In genomic region chr1:180231506-180232420, GRCh38 we compare ENCODE assay signal across 8 cellular contexts. TPM values are rescaled to one million over a fixed set of nuclear protein-coding genes. Genes with fewer than 3 reads are reported as not detected.
A peak's percentile ranks its signal among the peaks of the same experiment; 100 is the strongest.
DNase-seq lines count a peak whose midpoint lies in the region; ATAC-seq, FAIRE-seq and TF ChIP-seq lines count a peak whose summit lies in the region.

No MANE protein-coding gene starts in this region.

- H2BK20ac ChIP-seq in H1 (ENCODE audit: low read length): peak overlapping the region; percentile 68; the same call in 1 of the 2 replicates

- peaks cover 0 to 4% of the 10 kb centered on the region in 2 experiments; a peak in 1 of 4 replicates for H3K9me3 ChIP-seq in H1 (ENCODE audit: insufficient read depth in 2 of 2, low read depth in 1 of 2, low read length in 1 of 2)

- H3K23ac ChIP-seq in H1 (ENCODE audit: insufficient read length): no peak overlapping the region

- H2BK120ac ChIP-seq in H1 (replicated peaks; ENCODE audit: low read depth, low read length): no peak overlapping the region

- POLR2A ChIA-PET in H1 (lab: Charles Lee; ENCODE audit: partially characterized antibody): interaction anchor here (0.7 to 3.9 kb wide), 17 partner anchors 7 to 65 kb away, joined by 3 to 29 read pairs (median 4); no protein-coding TSS in a partner anchor

- no peaks in the 10 kb centered on the region for H3K9me3 Mint-ChIP-seq in neural crest cell

- peaks cover 94% of the 10 kb centered on the region for H3K27me3 Mint-ChIP-seq in neural crest cell (ENCODE audit: low read depth)

- no peak overlapping the region for H3K27ac ChIP-seq in H1 (ENCODE audit: low read depth, low read length)

- no peak for TF ChIP-seq POLR2A in H1 (IDR thresholded peaks at IDR 0.05; ENCODE audit: control extremely low read depth in 1 of 2, low read depth in 2 of 2, low read length in 2 of 2)

- no peak overlapping the region for H4K5ac ChIP-seq in H1 (ENCODE audit: insufficient read length, low read depth, low read length)

- peak overlapping the region; percentile 87 for H3K4me3 Mint-ChIP-seq in neural crest cell

- no peak overlapping the region for H3K9ac ChIP-seq in H1 (replicated peaks in 1 of 4; ENCODE audit: extremely low read depth in 1 of 4, low read depth in 3 of 4, low read length in 3 of 4)

- H3K4me2 ChIP-seq in H1 (ENCODE audit: insufficient read depth in 1 of 2, low read depth in 2 of 2, low read length in 2 of 2): peak overlapping the region; percentile 80 to 91

- no peak for TF ChIP-seq CTCF in HFF-Myc (IDR thresholded peaks at IDR 0.05; ENCODE audit: low read depth, low read length, missing control alignments)
- peak; percentile 26 to 38 (median 34); a peak in 2 of 4 replicates for TF ChIP-seq CTCF in H1 (IDR thresholded peaks at IDR 0.05; ENCODE audit: control extremely low read depth in 1 of 3, insufficient read depth in 1 of 3, low read depth in 1 of 3, low read length in 3 of 3)
- no peak for TF ChIP-seq CTCF in neural crest cell (conservative IDR thresholded peaks at IDR 0.05)

- no peak for TF ChIP-seq EP300 in H1 (IDR thresholded peaks at IDR 0.05; ENCODE audit: borderline replicate concordance in 1 of 2, low read depth in 2 of 2, low read length in 2 of 2)

- FAIRE-seq in H1 (lab: Jason Lieb, UNC): peak; percentile 84

- H3K14ac ChIP-seq in H1 (ENCODE audit: insufficient read length): no peak overlapping the region

- H3K27ac Mint-ChIP-seq in neural crest cell (ENCODE audit: unreplicated experiment): no peak overlapping the region

- H3K4ac ChIP-seq in H1 (replicated peaks; ENCODE audit: insufficient read length, low read depth, low read length): no peak overlapping the region

- WGBS in H1 (ENCODE audit: extremely low coverage in 1 of 2, insufficient coverage in 1 of 2, insufficient read length in 1 of 2, insufficient replicate concordance in 2 of 2, low coverage in 1 of 2, low lambda C conversion rate in 2 of 2, missing lambda C conversion rate in 1 of 2), 2 experiments: 3% methylated on average over 36 of the region's 54 CpGs; no CpG with 5 or more reads in 1 of the 2 experiments

- H4K20me1 ChIP-seq in H1 (replicated peaks in 1 of 2; ENCODE audit: control insufficient read depth in 1 of 2, insufficient read depth in 2 of 2, low read length in 2 of 2): peaks cover 0 to 13% of the 10 kb centered on the region in 2 experiments

- peak overlapping the region; percentile 45 for H3K4me3 ChIP-seq in HFF-Myc (replicated peaks; ENCODE audit: low read depth, low read length)
- peak overlapping the region; percentile 45 to 71 (median 62) for H3K4me3 ChIP-seq in H1 (ENCODE audit: extremely low read depth in 1 of 4, insufficient read depth in 2 of 4, low read depth in 3 of 4, low read length in 4 of 4)

- peak; percentile 82 for DNase-seq in COLO668 (lab: John Stamatoyannopoulos, UW; ENCODE audit: unreplicated experiment)
- no peak for DNase-seq in HFF-Myc (ENCODE audit: extremely low read depth, low read depth)
- peak; percentile 57 for DNase-seq in SIG-M5 (lab: John Stamatoyannopoulos, UW)
- peak in 1 of 2 experiments; percentile 77 for DNase-seq in H1 (ENCODE audit: low read depth in 1 of 2, low spot score in 2 of 2)
- DNase-seq in neural crest cell (ENCODE audit: low read depth, low spot score): no peak
- DNase-seq in NCI-H446 treated with DMSO at 0.1 percent for 48 hours (lab: John Stamatoyannopoulos, UW): no peak
- no peak for DNase-seq in putamen (ENCODE audit: low spot score)

- peak overlapping the region; percentile 99 for H2BK12ac ChIP-seq in H1 (ENCODE audit: low read depth, low read length)

- H3K4me1 Mint-ChIP-seq in neural crest cell: peaks cover 17% of the 10 kb centered on the region

- H2AFZ ChIP-seq in H1 (ENCODE audit: low read length): no peak overlapping the region

- H2BK5ac ChIP-seq in H1 (ENCODE audit: low read depth, low read length): peak overlapping the region; percentile 63

- peak; percentile 38 to 43 for TF ChIP-seq RAD21 in H1 (IDR thresholded peaks at IDR 0.05 in 1 of 2, conservative IDR thresholded peaks at IDR 0.05 in 1 of 2; ENCODE audit: low read depth in 2 of 2, low read length in 2 of 2)

- H3K23me2 ChIP-seq in H1 (ENCODE audit: low read depth, low read length): peaks cover 41% of the 10 kb centered on the region; the same call in 1 of the 2 replicates

- CTCF ChIA-PET in H1 (lab: Charles Lee; ENCODE audit: partially characterized antibody): interaction anchor here (0.9 to 6.9 kb wide), 24 partner anchors 8 to 183 kb away, joined by 3 to 65 read pairs (median 4); no protein-coding TSS in a partner anchor

- peaks cover 50 to 85% (median 79%) of the 10 kb centered on the region in 4 experiments for H3K27me3 ChIP-seq in H1 (replicated peaks in 1 of 4; ENCODE audit: control insufficient read depth in 3 of 4, extremely low read depth in 1 of 4, insufficient read depth in 3 of 4, low read length in 3 of 4)

- peaks cover 19 to 40% (median 27%) of the 10 kb centered on the region in 4 experiments for H3K4me1 ChIP-seq in H1 (replicated peaks in 1 of 4; ENCODE audit: control insufficient read depth in 3 of 4, insufficient read depth in 4 of 4, low read length in 3 of 4)

- peaks cover 2% of the 10 kb centered on the region; the same call in 1 of the 2 replicates for H3K79me1 ChIP-seq in H1 (ENCODE audit: low read depth, low read length)

- H3K36me3 ChIP-seq in H1 (ENCODE audit: control insufficient read depth in 2 of 4, insufficient read depth in 4 of 4, low read length in 3 of 4): no peaks in the 10 kb centered on the region; a peak in 1 of 8 replicates

- peak overlapping the region; percentile 88 for H3K18ac ChIP-seq in H1 (ENCODE audit: extremely low read depth, low read length)

- H4K91ac ChIP-seq in H1 (replicated peaks; ENCODE audit: insufficient read length, low read length): peak overlapping the region; percentile 1

- H3K56ac ChIP-seq in H1 (replicated peaks; ENCODE audit: insufficient read length, low read depth, low read length): no peak overlapping the region

- ATAC-seq in HG03108 (IDR thresholded peaks at IDR 0.05; ENCODE audit: unreplicated experiment): no peak

- H2AK5ac ChIP-seq in H1 (ENCODE audit: low read depth, low read length): peak overlapping the region; percentile 44

- H2BK15ac ChIP-seq in H1 (ENCODE audit: low read length): peak overlapping the region; percentile 5; the same call in 1 of the 2 replicates

- H4K8ac ChIP-seq in H1 (ENCODE audit: extremely low read depth, insufficient read depth, low read length): peak overlapping the region; percentile 46; the same call in 1 of the 2 replicates

- H3K36me3 Mint-ChIP-seq in neural crest cell (ENCODE audit: low read depth): no peaks in the 10 kb centered on the region

- no peaks in the 10 kb centered on the region for H3K79me2 ChIP-seq in H1 (ENCODE audit: control insufficient read depth in 1 of 2, insufficient read depth in 2 of 2, low read length in 2 of 2)

TF ChIP-seq in H1, 55 proteins besides CTCF, POLR2A, EP300 and RAD21:
- no peak for TF ChIP-seq RNF2 (IDR thresholded peaks at IDR 0.05; ENCODE audit: borderline replicate concordance, low read depth, low read length, missing control alignments, poor library complexity, severe bottlenecking)
- no peak for TF ChIP-seq TEAD4 (IDR thresholded peaks at IDR 0.05; ENCODE audit: low read depth, low read length)
- no peak for TF ChIP-seq TCF12 (IDR thresholded peaks at IDR 0.05; ENCODE audit: low read depth, low read length)
- TF ChIP-seq YY1 (IDR thresholded peaks at IDR 0.05; ENCODE audit: low read depth, low read length): 0 out of 2 replicates have a peak, but pooled peaks have one; percentile 50
- TF ChIP-seq JUND (IDR thresholded peaks at IDR 0.05; ENCODE audit: low read length): no peak
- peak; percentile 32 for TF ChIP-seq SUZ12 (IDR thresholded peaks at IDR 0.05; ENCODE audit: low read length)
- no peak for TF ChIP-seq CEBPB (IDR thresholded peaks at IDR 0.05; ENCODE audit: low read depth, low read length)

RNA-seq across cellular contexts. Expression of gene LHX4, which starts 1.7 kb away (rescaled TPM):
- 4.9 and 5.7 TPM in 2 replicates for total RNA-seq in H1 (2021; fragmentation: NEBNext Ultra II Directional; extraction: Animal tissue kit (Norgen Biotek cat#: 25700))
- 0.80 and 0.85 TPM in 2 replicates for polyA plus RNA-seq in H1 (2011; rRNA removed)
- 1.6 TPM for polyA plus RNA-seq in H1 (2011; cell fraction: cytosol; rRNA removed)
- 3.3 TPM for polyA plus RNA-seq in H1 (2011; cell fraction: nucleus; rRNA removed)
- 1.7 to 3.9 TPM (median 2.8 TPM) in 4 replicates for polyA plus RNA-seq in H1 (2012, experiment 1 of 2)
- polyA plus RNA-seq in H1 (2012, experiment 2 of 2): 1.1 TPM
- 1.1 TPM for polyA plus RNA-seq in H1 (2013, experiment 1 of 2)
- polyA plus RNA-seq in H1 (2013, experiment 2 of 2): 0.96 TPM
- 2.1 and 3.0 TPM in 2 replicates for polyA minus RNA-seq in H1 (2011; rRNA and poly(A)+ RNA removed)
- polyA minus RNA-seq in H1 (2011; cell fraction: cytosol; rRNA and poly(A)+ RNA removed): 2.3 TPM
- polyA minus RNA-seq in H1 (2011; cell fraction: nucleus; rRNA and poly(A)+ RNA removed): 3.0 TPM
- 0.91 and 0.96 TPM in 2 replicates for total RNA-seq in neural crest cell

Comparison
In these comparisons a context has a peak if more than half of its experiments do, and no peak if none do; other contexts are left out.
1. DNase-seq: peak in COLO668 (single experiment) and SIG-M5 (single experiment); none in HFF-Myc (single experiment), neural crest cell (single experiment), NCI-H446 treated with DMSO at 0.1 percent for 48 hours (single experiment) and putamen (single experiment).
2. CTCF ChIP-seq: peak in H1 (3 of 3); none in HFF-Myc (single experiment) and neural crest cell (single experiment).